1 cellular context compared by ENCODE assay signal in the genomic region with DNA sequence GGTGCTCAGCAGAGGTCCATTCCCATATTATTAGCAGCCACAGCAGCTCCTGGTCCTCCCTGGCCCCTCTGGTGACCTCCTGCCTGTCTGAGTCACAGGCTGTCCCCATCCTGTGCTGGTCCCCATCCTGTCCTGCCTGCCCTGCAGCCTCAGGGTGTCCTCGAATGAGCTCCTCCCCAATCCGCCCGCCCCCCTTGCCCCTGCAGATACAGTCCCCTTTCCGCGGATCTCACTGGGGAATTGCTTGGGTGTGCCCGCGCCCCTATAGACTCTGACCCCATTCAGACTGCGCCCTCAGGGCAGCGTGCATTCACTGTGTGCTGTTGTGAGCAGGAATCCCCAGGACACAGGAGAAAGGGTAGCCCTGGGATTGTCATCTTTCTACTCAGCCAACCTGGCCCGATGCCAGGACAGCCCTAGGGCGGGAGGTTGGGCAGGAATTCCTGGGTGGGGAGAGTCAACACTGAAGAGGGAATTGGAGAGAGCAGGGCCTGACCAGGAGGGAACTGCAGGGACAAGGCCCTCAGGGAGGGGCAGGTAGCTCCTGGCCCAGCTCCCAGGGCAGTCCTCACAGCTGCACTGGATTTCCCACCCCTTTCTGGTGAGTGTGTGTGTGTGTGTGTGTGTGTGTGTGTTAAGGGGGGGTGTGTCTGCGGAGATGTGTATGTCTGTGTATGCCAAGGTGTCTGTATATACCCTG.
A peak's percentile ranks its signal among the peaks of the same experiment; 100 is the strongest.
TF ChIP-seq lines count a peak whose summit lies in the region.

No MANE protein-coding gene starts in this region.

TF ChIP-seq in HepG2, 621 proteins besides CTCF, POLR2A, EP300 and RAD21 (continued from another document and continues in another):
- TF ChIP-seq, protein P1, sequence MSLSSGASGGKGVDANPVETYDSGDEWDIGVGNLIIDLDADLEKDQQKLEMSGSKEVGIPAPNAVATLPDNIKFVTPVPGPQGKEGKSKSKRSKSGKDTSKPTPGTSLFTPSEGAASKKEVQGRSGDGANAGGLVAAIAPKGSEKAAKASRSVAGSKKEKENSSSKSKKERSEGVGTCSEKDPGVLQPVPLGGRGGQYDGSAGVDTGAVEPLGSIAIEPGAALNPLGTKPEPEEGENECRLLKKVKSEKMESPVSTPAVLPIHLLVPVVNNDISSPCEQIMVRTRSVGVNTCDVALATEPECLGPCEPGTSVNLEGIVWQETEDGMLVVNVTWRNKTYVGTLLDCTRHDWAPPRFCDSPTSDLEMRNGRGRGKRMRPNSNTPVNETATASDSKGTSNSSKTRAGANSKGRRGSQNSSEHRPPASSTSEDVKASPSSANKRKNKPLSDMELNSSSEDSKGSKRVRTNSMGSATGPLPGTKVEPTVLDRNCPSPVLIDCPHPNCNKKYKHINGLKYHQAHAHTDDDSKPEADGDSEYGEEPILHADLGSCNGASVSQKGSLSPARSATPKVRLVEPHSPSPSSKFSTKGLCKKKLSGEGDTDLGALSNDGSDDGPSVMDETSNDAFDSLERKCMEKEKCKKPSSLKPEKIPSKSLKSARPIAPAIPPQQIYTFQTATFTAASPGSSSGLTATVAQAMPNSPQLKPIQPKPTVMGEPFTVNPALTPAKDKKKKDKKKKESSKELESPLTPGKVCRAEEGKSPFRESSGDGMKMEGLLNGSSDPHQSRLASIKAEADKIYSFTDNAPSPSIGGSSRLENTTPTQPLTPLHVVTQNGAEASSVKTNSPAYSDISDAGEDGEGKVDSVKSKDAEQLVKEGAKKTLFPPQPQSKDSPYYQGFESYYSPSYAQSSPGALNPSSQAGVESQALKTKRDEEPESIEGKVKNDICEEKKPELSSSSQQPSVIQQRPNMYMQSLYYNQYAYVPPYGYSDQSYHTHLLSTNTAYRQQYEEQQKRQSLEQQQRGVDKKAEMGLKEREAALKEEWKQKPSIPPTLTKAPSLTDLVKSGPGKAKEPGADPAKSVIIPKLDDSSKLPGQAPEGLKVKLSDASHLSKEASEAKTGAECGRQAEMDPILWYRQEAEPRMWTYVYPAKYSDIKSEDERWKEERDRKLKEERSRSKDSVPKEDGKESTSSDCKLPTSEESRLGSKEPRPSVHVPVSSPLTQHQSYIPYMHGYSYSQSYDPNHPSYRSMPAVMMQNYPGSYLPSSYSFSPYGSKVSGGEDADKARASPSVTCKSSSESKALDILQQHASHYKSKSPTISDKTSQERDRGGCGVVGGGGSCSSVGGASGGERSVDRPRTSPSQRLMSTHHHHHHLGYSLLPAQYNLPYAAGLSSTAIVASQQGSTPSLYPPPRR (CRISPR knock-in tag; IDR thresholded peaks at IDR 0.05; ENCODE audit: borderline replicate concordance): no peak
- TF ChIP-seq, protein P2, sequence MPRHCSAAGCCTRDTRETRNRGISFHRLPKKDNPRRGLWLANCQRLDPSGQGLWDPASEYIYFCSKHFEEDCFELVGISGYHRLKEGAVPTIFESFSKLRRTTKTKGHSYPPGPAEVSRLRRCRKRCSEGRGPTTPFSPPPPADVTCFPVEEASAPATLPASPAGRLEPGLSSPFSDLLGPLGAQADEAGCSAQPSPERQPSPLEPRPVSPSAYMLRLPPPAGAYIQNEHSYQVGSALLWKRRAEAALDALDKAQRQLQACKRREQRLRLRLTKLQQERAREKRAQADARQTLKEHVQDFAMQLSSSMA (CRISPR knock-in tag; IDR thresholded peaks at IDR 0.05): no peak
- no peak for TF ChIP-seq ZNF496 (CRISPR knock-in tag; IDR thresholded peaks at IDR 0.05; ENCODE audit: insufficient replicate concordance)
- no peak for TF ChIP-seq ZNF749 (CRISPR knock-in tag; IDR thresholded peaks at IDR 0.05; ENCODE audit: borderline replicate concordance)
- TF ChIP-seq POLR2AphosphoS5 (IDR thresholded peaks at IDR 0.05; ENCODE audit: low read depth, low read length): no peak
- TF ChIP-seq NCOA5 (CRISPR knock-in tag; IDR thresholded peaks at IDR 0.05): no peak
- TF ChIP-seq MYNN (CRISPR knock-in tag; IDR thresholded peaks at IDR 0.05; ENCODE audit: low read depth): no peak
- TF ChIP-seq ZNF33A (CRISPR knock-in tag; IDR thresholded peaks at IDR 0.05; ENCODE audit: borderline replicate concordance): no peak
- peak; percentile 55; the same call in 1 of the 2 replicates for TF ChIP-seq ZNF292 (CRISPR knock-in tag; IDR thresholded peaks at IDR 0.05; ENCODE audit: borderline replicate concordance, low read depth)
- TF ChIP-seq, protein P3, sequence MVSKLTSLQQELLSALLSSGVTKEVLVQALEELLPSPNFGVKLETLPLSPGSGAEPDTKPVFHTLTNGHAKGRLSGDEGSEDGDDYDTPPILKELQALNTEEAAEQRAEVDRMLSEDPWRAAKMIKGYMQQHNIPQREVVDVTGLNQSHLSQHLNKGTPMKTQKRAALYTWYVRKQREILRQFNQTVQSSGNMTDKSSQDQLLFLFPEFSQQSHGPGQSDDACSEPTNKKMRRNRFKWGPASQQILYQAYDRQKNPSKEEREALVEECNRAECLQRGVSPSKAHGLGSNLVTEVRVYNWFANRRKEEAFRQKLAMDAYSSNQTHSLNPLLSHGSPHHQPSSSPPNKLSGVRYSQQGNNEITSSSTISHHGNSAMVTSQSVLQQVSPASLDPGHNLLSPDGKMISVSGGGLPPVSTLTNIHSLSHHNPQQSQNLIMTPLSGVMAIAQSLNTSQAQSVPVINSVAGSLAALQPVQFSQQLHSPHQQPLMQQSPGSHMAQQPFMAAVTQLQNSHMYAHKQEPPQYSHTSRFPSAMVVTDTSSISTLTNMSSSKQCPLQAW (CRISPR knock-in tag; IDR thresholded peaks at IDR 0.05): no peak; the same call in 1 of the 2 replicates
- TF ChIP-seq ZNF354B (CRISPR knock-in tag; IDR thresholded peaks at IDR 0.05): no peak
- TF ChIP-seq PHB2 (IDR thresholded peaks at IDR 0.05; ENCODE audit: partially characterized antibody): no peak
- TF ChIP-seq ZNF629 (CRISPR knock-in tag; conservative IDR thresholded peaks at IDR 0.05): no peak
- TF ChIP-seq, protein P4, sequence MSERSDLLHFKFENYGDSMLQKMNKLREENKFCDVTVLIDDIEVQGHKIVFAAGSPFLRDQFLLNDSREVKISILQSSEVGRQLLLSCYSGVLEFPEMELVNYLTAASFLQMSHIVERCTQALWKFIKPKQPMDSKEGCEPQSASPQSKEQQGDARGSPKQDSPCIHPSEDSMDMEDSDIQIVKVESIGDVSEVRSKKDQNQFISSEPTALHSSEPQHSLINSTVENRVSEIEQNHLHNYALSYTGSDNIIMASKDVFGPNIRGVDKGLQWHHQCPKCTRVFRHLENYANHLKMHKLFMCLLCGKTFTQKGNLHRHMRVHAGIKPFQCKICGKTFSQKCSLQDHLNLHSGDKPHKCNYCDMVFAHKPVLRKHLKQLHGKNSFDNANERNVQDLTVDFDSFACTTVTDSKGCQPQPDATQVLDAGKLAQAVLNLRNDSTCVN (CRISPR knock-in tag; IDR thresholded peaks at IDR 0.05; ENCODE audit: borderline replicate concordance): no peak
- TF ChIP-seq, protein P5, sequence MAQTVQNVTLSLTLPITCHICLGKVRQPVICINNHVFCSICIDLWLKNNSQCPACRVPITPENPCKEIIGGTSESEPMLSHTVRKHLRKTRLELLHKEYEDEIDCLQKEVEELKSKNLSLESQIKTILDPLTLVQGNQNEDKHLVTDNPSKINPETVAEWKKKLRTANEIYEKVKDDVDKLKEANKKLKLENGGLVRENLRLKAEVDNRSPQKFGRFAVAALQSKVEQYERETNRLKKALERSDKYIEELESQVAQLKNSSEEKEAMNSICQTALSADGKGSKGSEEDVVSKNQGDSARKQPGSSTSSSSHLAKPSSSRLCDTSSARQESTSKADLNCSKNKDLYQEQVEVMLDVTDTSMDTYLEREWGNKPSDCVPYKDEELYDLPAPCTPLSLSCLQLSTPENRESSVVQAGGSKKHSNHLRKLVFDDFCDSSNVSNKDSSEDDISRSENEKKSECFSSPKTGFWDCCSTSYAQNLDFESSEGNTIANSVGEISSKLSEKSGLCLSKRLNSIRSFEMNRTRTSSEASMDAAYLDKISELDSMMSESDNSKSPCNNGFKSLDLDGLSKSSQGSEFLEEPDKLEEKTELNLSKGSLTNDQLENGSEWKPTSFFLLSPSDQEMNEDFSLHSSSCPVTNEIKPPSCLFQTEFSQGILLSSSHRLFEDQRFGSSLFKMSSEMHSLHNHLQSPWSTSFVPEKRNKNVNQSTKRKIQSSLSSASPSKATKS (CRISPR knock-in tag; IDR thresholded peaks at IDR 0.05): no peak
- TF ChIP-seq FOXM1 (CRISPR knock-in tag; IDR thresholded peaks at IDR 0.05): no peak
- no peak for TF ChIP-seq TBL1XR1 (IDR thresholded peaks at IDR 0.05; ENCODE audit: borderline replicate concordance, low read length, partially characterized antibody)
- TF ChIP-seq RFX3 (CRISPR knock-in tag; IDR thresholded peaks at IDR 0.05): no peak
- TF ChIP-seq, protein P6, sequence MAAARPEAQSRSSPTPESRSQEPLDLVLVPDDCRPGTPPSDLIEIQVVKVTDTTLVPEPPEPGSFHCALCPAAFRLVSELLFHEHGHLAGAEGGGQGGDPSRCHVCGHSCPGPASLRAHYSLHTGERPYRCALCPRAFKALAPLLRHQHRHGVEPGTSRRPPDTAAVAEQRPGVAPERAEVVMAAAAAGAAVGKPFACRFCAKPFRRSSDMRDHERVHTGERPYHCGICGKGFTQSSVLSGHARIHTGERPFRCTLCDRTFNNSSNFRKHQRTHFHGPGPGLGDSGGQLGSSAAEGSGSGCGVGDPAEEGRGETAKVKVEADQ (CRISPR knock-in tag; IDR thresholded peaks at IDR 0.05; ENCODE audit: borderline replicate concordance): no peak
- TF ChIP-seq ZEB1 (IDR thresholded peaks at IDR 0.05; ENCODE audit: insufficient replicate concordance, low read depth): no peak
- TF ChIP-seq ZNF737 (CRISPR knock-in tag; IDR thresholded peaks at IDR 0.05; ENCODE audit: borderline replicate concordance): no peak
- no peak for TF ChIP-seq IKZF1 (IDR thresholded peaks at IDR 0.05)
- TF ChIP-seq, protein P7, sequence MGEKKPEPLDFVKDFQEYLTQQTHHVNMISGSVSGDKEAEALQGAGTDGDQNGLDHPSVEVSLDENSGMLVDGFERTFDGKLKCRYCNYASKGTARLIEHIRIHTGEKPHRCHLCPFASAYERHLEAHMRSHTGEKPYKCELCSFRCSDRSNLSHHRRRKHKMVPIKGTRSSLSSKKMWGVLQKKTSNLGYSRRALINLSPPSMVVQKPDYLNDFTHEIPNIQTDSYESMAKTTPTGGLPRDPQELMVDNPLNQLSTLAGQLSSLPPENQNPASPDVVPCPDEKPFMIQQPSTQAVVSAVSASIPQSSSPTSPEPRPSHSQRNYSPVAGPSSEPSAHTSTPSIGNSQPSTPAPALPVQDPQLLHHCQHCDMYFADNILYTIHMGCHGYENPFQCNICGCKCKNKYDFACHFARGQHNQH (CRISPR knock-in tag; IDR thresholded peaks at IDR 0.05): peak; percentile 36; the same call in 1 of the 2 replicates
- no peak for TF ChIP-seq REPIN1 (CRISPR knock-in tag; IDR thresholded peaks at IDR 0.05; ENCODE audit: borderline replicate concordance, low read depth)
- TF ChIP-seq, protein P8, sequence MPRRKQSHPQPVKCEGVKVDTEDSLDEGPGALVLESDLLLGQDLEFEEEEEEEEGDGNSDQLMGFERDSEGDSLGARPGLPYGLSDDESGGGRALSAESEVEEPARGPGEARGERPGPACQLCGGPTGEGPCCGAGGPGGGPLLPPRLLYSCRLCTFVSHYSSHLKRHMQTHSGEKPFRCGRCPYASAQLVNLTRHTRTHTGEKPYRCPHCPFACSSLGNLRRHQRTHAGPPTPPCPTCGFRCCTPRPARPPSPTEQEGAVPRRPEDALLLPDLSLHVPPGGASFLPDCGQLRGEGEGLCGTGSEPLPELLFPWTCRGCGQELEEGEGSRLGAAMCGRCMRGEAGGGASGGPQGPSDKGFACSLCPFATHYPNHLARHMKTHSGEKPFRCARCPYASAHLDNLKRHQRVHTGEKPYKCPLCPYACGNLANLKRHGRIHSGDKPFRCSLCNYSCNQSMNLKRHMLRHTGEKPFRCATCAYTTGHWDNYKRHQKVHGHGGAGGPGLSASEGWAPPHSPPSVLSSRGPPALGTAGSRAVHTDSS (CRISPR knock-in tag; conservative IDR thresholded peaks at IDR 0.05): no peak
- no peak for TF ChIP-seq CCDC6 (CRISPR knock-in tag; IDR thresholded peaks at IDR 0.05)
- no peak for TF ChIP-seq ETV6 (CRISPR knock-in tag; conservative IDR thresholded peaks at IDR 0.05)
- TF ChIP-seq ZNF775 (CRISPR knock-in tag; IDR thresholded peaks at IDR 0.05; ENCODE audit: borderline replicate concordance): no peak
- TF ChIP-seq ARNTL (CRISPR knock-in tag; IDR thresholded peaks at IDR 0.05): no peak
- no peak for TF ChIP-seq ZNF335 (CRISPR knock-in tag; IDR thresholded peaks at IDR 0.05)
- TF ChIP-seq, protein P9, sequence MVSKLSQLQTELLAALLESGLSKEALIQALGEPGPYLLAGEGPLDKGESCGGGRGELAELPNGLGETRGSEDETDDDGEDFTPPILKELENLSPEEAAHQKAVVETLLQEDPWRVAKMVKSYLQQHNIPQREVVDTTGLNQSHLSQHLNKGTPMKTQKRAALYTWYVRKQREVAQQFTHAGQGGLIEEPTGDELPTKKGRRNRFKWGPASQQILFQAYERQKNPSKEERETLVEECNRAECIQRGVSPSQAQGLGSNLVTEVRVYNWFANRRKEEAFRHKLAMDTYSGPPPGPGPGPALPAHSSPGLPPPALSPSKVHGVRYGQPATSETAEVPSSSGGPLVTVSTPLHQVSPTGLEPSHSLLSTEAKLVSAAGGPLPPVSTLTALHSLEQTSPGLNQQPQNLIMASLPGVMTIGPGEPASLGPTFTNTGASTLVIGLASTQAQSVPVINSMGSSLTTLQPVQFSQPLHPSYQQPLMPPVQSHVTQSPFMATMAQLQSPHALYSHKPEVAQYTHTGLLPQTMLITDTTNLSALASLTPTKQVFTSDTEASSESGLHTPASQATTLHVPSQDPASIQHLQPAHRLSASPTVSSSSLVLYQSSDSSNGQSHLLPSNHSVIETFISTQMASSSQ (IDR thresholded peaks at IDR 0.05; ENCODE audit: low read depth): no peak
- TF ChIP-seq, protein P9 (CRISPR knock-in tag; IDR thresholded peaks at IDR 0.05; ENCODE audit: borderline replicate concordance): peak; percentile 35; the same call in 1 of the 2 replicates
